In genomic region chr17:72618018-72618509, GRCh38 we compare ENCODE assay signal across 1 cellular context.
TF ChIP-seq lines count a peak whose summit lies in the region.

No MANE protein-coding gene starts in this region.

TF ChIP-seq in GM12878, 131 proteins besides CTCF, POLR2A, EP300 and RAD21 (continued from another document and continues in another):
- TF ChIP-seq E2F8 (IDR thresholded peaks at IDR 0.05; ENCODE audit: low read depth, partially characterized antibody) (no peak), RCOR1 (conservative IDR thresholded peaks at IDR 0.05; ENCODE audit: low read depth, low read length) (no peak), KAT2A (conservative IDR thresholded peaks at IDR 0.05; ENCODE audit: control insufficient read depth, low read depth, low read length) (no peak), NBN (IDR thresholded peaks at IDR 0.05) (peak; percentile 68; the same call in 1 of the 2 replicates), YY1 (IDR thresholded peaks at IDR 0.05; ENCODE audit: low read depth, low read length) (no peak), ETV6 (conservative IDR thresholded peaks at IDR 0.05 in 1 of 2, IDR thresholded peaks at IDR 0.05 in 1 of 2; ENCODE audit: borderline replicate concordance in 1 of 2, low read depth in 1 of 2) (no peak), RB1 (IDR thresholded peaks at IDR 0.05; ENCODE audit: borderline replicate concordance) (no peak), BCL11A (IDR thresholded peaks at IDR 0.05; ENCODE audit: low read depth, low read length) (no peak), EZH2 (IDR thresholded peaks at IDR 0.05; ENCODE audit: borderline replicate concordance, control insufficient read depth, low read depth, low read length) (no peak), LARP7 (IDR thresholded peaks at IDR 0.05) (no peak), FOXK2 (IDR thresholded peaks at IDR 0.05) (no peak), STAT3 (IDR thresholded peaks at IDR 0.05; ENCODE audit: low read depth, low read length) (no peak), PML (IDR thresholded peaks at IDR 0.05; ENCODE audit: low read length) (no peak), NR2C2 (IDR thresholded peaks at IDR 0.05; ENCODE audit: borderline replicate concordance, control insufficient read depth, insufficient read length, low read depth) (no peak), SP1 (IDR thresholded peaks at IDR 0.05; ENCODE audit: low read depth, low read length) (no peak), HDAC6 (IDR thresholded peaks at IDR 0.05; ENCODE audit: unreplicated experiment) (no peak), DPF2 (IDR thresholded peaks at IDR 0.05) (no peak), ZNF687 (IDR thresholded peaks at IDR 0.05) (peak; percentile 69), CEBPZ (IDR thresholded peaks at IDR 0.05; ENCODE audit: low read depth, low read length) (no peak), RBBP5 (conservative IDR thresholded peaks at IDR 0.05) (no peak), STAT1 (conservative IDR thresholded peaks at IDR 0.05) (no peak), HDGF (IDR thresholded peaks at IDR 0.05) (peak; percentile 61; the same call in 1 of the 2 replicates), NKRF (conservative IDR thresholded peaks at IDR 0.05) (no peak), CBX5 (IDR thresholded peaks at IDR 0.05; ENCODE audit: low read depth) (no peak), BMI1 (IDR thresholded peaks at IDR 0.05; ENCODE audit: borderline replicate concordance) (no peak), ZNF384 (IDR thresholded peaks at IDR 0.05; ENCODE audit: borderline replicate concordance, low read depth, low read length) (no peak), TBL1XR1 (IDR thresholded peaks at IDR 0.05; ENCODE audit: low read depth, low read length) (no peak), IKZF2 (IDR thresholded peaks at IDR 0.05) (0 out of 4 replicates have a peak, but pooled peaks of 1 of the 2 experiments have one; percentile 25), BCLAF1 (IDR thresholded peaks at IDR 0.05) (no peak), HDAC2 (IDR thresholded peaks at IDR 0.05) (no peak), SIX5 (IDR thresholded peaks at IDR 0.05; ENCODE audit: low read depth, low read length, severe bottlenecking) (no peak), CREM (IDR thresholded peaks at IDR 0.05; ENCODE audit: low read depth) (no peak), SREBF2 (IDR thresholded peaks at IDR 0.05; ENCODE audit: low read length) (no peak), MTA2 (IDR thresholded peaks at IDR 0.05; ENCODE audit: low read depth) (peak; percentile 31; the same call in 1 of the 2 replicates), MLLT1 (IDR thresholded peaks at IDR 0.05) (peak; percentile 54; the same call in 1 of the 2 replicates), JUND (IDR thresholded peaks at IDR 0.05; ENCODE audit: low read depth, low read length) (no peak), USF2 (IDR thresholded peaks at IDR 0.05; ENCODE audit: borderline replicate concordance, low read depth, low read length) (no peak), IKZF1 (conservative IDR thresholded peaks at IDR 0.05) (peak; percentile 55), BACH1 (IDR thresholded peaks at IDR 0.05; ENCODE audit: borderline replicate concordance) (no peak), PKNOX1 (IDR thresholded peaks at IDR 0.05) (peak; percentile 71; the same call in 1 of the 2 replicates), ZNF24 (IDR thresholded peaks at IDR 0.05) (0 out of 2 replicates have a peak, but pooled peaks have one; percentile 35), RAD51 (IDR thresholded peaks at IDR 0.05) (no peak), SKIL (IDR thresholded peaks at IDR 0.05; ENCODE audit: low read depth, poor library complexity, severe bottlenecking) (no peak)
